ENCODE assay signal across 8 cellular contexts in the genomic region with DNA sequence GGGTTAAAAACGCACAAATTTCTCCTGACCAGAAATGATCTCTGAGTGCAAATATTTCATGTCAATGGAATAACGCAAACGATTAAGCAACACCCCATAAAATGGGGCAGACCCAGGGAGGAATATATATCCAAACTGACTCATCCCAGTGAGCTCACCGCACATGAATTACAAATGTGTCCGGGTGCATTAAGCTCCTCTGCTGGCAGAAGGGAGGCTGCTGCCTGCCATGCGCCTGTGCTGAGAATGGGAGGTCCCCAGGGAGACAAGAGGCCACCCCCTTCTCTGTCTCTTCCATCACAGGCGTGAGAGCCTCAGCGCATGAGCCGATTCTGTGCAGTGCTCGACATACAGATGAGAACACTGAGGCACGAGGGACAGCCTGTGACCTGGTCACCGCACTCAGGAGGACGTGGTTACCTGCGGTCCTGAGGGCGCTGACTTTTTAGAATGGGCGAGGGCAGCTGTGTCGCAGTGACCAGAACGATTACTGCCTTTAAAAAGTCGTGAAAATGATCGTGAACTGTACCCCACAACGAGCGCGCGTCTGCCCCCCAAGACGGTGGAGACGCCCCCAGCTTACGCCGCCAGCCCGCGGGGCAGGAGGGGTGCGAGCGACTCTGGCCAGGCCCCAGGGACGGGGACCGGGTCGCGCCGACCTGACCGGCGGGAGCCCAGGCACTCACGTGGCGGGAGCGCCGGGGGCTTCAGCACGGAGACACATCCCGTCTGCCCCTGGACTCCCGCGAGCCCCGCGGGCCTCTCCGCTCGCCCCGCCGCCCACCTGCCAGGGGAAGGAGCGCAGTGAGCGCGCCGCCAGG.
DNase-seq lines count a peak whose midpoint lies in the region; ATAC-seq, FAIRE-seq and TF ChIP-seq lines count a peak whose summit lies in the region.
"Not testable (repeated sequence)": the region's sequence is repeated elsewhere in the genome, so short reads cannot be mapped to it uniquely, and the experiment has no call there.

No MANE protein-coding gene starts in this region.

- not testable (repeated sequence) for H3K27ac ChIP-seq in iPS-18a (ENCODE audit: low read length)
- H3K27ac ChIP-seq in thyroid gland: peak overlapping the region in 2 of 3 donors; percentile 36 to 63

- not testable (repeated sequence) for H3K4me1 ChIP-seq in iPS-18a (ENCODE audit: control insufficient read depth, low read depth, low read length); thyroid gland

- TF ChIP-seq POLR2A in thyroid gland (IDR thresholded peaks at IDR 0.05): not testable (repeated sequence)

- H3K4me3 Mint-ChIP-seq in activated CD4-positive, alpha-beta T cell treated with anti-CD3 and anti-CD28 coated beads, Interleukin-2, amount 10 ng/mL, durations not matched to agents 24 days and 14 days: peak overlapping the region; percentile 90

- peak overlapping the region; percentile 96 for H3K27ac Mint-ChIP-seq in activated CD4-positive, alpha-beta T cell treated with anti-CD3 and anti-CD28 coated beads, Interleukin-2, amount 10 ng/mL, durations not matched to agents 24 days and 14 days

- H3K27me3 Mint-ChIP-seq in activated CD4-positive, alpha-beta T cell treated with anti-CD3 and anti-CD28 coated beads, Interleukin-2, amount 10 ng/mL, durations not matched to agents 24 days and 14 days: not testable (repeated sequence)

- peak; percentile 12 for ATAC-seq in HG03565 (IDR thresholded peaks at IDR 0.05; ENCODE audit: unreplicated experiment)

- FAIRE-seq in bronchial epithelial cell (lab: Jason Lieb, UNC): not testable (repeated sequence)

- H3K27me3 ChIP-seq in bronchial epithelial cell (ENCODE audit: control insufficient read depth, insufficient read depth, low read length); iPS-18a (ENCODE audit: control insufficient read depth, insufficient read depth, low read length); thyroid gland: not testable (repeated sequence)

- peaks cover 17% of the 10 kb centered on the region for H3K4me1 Mint-ChIP-seq in activated CD4-positive, alpha-beta T cell treated with anti-CD3 and anti-CD28 coated beads, Interleukin-2, amount 10 ng/mL, durations not matched to agents 24 days and 14 days

- intact Hi-C loops in activated CD4-positive, alpha-beta T cell treated with anti-CD3 and anti-CD28 coated beads, Interleukin-2, amount 10 ng/mL, durations not matched to agents 24 days and 14 days (cut with micrococcal nuclease): loop anchor here (1.0 to 5.0 kb wide), 2 partner anchors 294 to 752 kb away; a partner anchor contains a TSS
- intact Hi-C loops in thyroid gland (cut with DNase I): not testable (repeated sequence)

- DNase-seq in GM03348 (ENCODE audit: low spot score) (peak; percentile 85), NCI-H774 (lab: John Stamatoyannopoulos, UW) (peak; percentile 33), bronchial epithelial cell (ENCODE audit: low read depth) (peak; percentile 93), pulmonary artery endothelial cell (ENCODE audit: low read depth, low spot score) (peak; percentile 48), thyroid gland (peak; percentile 15 to 34)
- peak; percentile 87 for DNase-seq in activated CD4-positive, alpha-beta T cell treated with anti-CD3 and anti-CD28 coated beads, Interleukin-2, amount 10 ng/mL, durations not matched to agents 24 days and 14 days

- not testable (repeated sequence) for TF ChIP-seq CTCF in bronchial epithelial cell (IDR thresholded peaks at IDR 0.05; ENCODE audit: insufficient read depth, low read length, severe bottlenecking); thyroid gland (IDR thresholded peaks at IDR 0.05)

- not testable (repeated sequence) for H3K9me3 ChIP-seq in iPS-18a (ENCODE audit: control insufficient read depth, low read depth, low read length); thyroid gland

- H3K4me3 ChIP-seq in bronchial epithelial cell (ENCODE audit: low read depth, low read length) (peak overlapping the region; percentile 71), iPS-18a (ENCODE audit: low read length) (peak overlapping the region; percentile 72), thyroid gland (replicated peaks in 1 of 3) (peak overlapping the region; percentile 33 to 60 (median 50))

- peak overlapping the region; percentile 79 for H3K9ac ChIP-seq in iPS-18a (ENCODE audit: low read length)

- H3K36me3 Mint-ChIP-seq in activated CD4-positive, alpha-beta T cell treated with anti-CD3 and anti-CD28 coated beads, Interleukin-2, amount 10 ng/mL, durations not matched to agents 24 days and 14 days (ENCODE audit: low read depth): not testable (repeated sequence)

- not testable (repeated sequence) for H3K9me3 Mint-ChIP-seq in activated CD4-positive, alpha-beta T cell treated with anti-CD3 and anti-CD28 coated beads, Interleukin-2, amount 10 ng/mL, durations not matched to agents 24 days and 14 days

- not testable (repeated sequence) for H3K36me3 ChIP-seq in bronchial epithelial cell (ENCODE audit: control insufficient read depth, insufficient read depth, low read length); iPS-18a (ENCODE audit: control insufficient read depth, low read depth, low read length); thyroid gland

- 3 to 4% methylated on average over 22 to 31 of the region's 57 CpGs for WGBS in thyroid gland, 2 donors

Comparison
In these comparisons a context has a peak if more than half of its experiments do, and no peak if none do; other contexts are left out.
1. DNase-seq: peak in every context shown above with its lines; median percentile 93 in bronchial epithelial cell; 87 in activated CD4-positive, alpha-beta T cell treated with anti-CD3 and anti-CD28 coated beads, Interleukin-2, amount 10 ng/mL, durations not matched to agents 24 days and 14 days; 85 in GM03348; 48 in pulmonary artery endothelial cell; 33 in NCI-H774; 24 in thyroid gland.